16 cellular contexts compared by ENCODE assay signal in the genomic region with DNA sequence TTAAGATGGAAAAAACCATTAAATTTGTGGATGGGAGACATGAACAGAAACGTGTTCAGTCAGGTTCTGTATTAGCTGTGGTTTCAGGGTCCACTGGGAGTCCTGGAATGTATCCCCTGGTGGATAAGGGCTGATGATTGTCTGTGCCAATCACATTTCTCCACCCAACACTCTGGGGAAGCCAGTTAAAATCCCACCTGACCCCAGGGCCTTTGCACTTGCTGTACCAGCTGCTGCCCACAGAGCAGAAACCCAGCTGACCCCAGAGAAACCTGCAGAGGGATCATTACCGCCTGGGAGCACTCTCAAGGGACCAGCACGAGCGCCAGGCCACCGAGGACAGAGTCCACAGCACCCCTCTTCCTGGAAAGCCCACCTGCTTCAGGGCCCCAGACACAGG.
DNase-seq lines count a peak whose midpoint lies in the region; ATAC-seq and TF ChIP-seq lines count a peak whose summit lies in the region.
"Had no signal": no experiment of that assay in that cellular context is flagged by ENCODE, and none has a peak within 500 bp of the region (broad histone marks: within the 10 kb centered on the region; RNA-seq: fewer than 3 reads in every experiment).

No MANE protein-coding gene starts in this region.

- TF ChIP-seq POLR2A in gastroesophageal sphincter (IDR thresholded peaks at IDR 0.05), result no peak

- DNase-seq in RWPE2 (ENCODE audit: low spot score), result peak; percentile 53
- DNase-seq in WTC11 (ENCODE audit: low spot score), result no peak
- DNase-seq in osteoblast (ENCODE audit: insufficient read length, low spot score, missing footprints), result peak; percentile 9
- no peak for DNase-seq in OCI-M2 (lab: John Stamatoyannopoulos, UW; ENCODE audit: unreplicated experiment)
- DNase-seq: ACHN; Caco-2; CD4-positive, alpha-beta T cell; DMS79; GDM1; GOT3; H9; KG1 had no signal

- H3K27ac ChIP-seq in RWPE2 (ENCODE audit: poor library complexity, severe bottlenecking) (no peak overlapping the region), osteoblast (ENCODE audit: low read depth, low read length) (no peak overlapping the region), gastroesophageal sphincter (no peak overlapping the region)
- H3K27ac ChIP-seq: C4-2B had no signal

- POLR2A ChIA-PET in WTC11 (lab: Charles Lee), result no interaction called here

- H2AFZ ChIP-seq in osteoblast (ENCODE audit: low read length), result no peak overlapping the region

- no peaks in the 10 kb centered on the region for H3K4me1 ChIP-seq in RWPE2 (ENCODE audit: insufficient read depth, poor library complexity, severe bottlenecking)
- H3K4me1 ChIP-seq in osteoblast (ENCODE audit: insufficient read depth, low read length), result no peaks in the 10 kb centered on the region
- no peaks in the 10 kb centered on the region for H3K4me1 ChIP-seq in gastroesophageal sphincter

- no peaks in the 10 kb centered on the region for H3K27me3 Mint-ChIP-seq in WTC11 (ENCODE audit: low read depth)
- H3K27me3 Mint-ChIP-seq: CD4-positive, alpha-beta T cell had no signal

- H3K79me2 ChIP-seq in osteoblast (ENCODE audit: insufficient read depth, low read length), result no peaks in the 10 kb centered on the region

- no peak overlapping the region for H3K4me2 ChIP-seq in osteoblast (ENCODE audit: insufficient read depth, low read length)

- ATAC-seq in RWPE2 (ENCODE audit: low read depth) (no peak), WTC11 (no peak), gastroesophageal sphincter (no peak), HG03521 (IDR thresholded peaks at IDR 0.05; ENCODE audit: unreplicated experiment) (no peak)

- peaks cover 24% of the 10 kb centered on the region for H3K9me3 Mint-ChIP-seq in WTC11

- no peak for TF ChIP-seq EP300 in gastroesophageal sphincter (IDR thresholded peaks at IDR 0.05)

- no peaks in the 10 kb centered on the region for H3K9me3 ChIP-seq in RWPE2 (ENCODE audit: severe bottlenecking)
- no peaks in the 10 kb centered on the region for H3K9me3 ChIP-seq in osteoblast (ENCODE audit: low read depth, low read length)
- H3K9me3 ChIP-seq in gastroesophageal sphincter, result no peaks in the 10 kb centered on the region

- no peak overlapping the region for H3K4me3 Mint-ChIP-seq in WTC11
- H3K4me3 Mint-ChIP-seq: CD4-positive, alpha-beta T cell; H9; IgD-negative memory B cell had no signal

- CTCF ChIA-PET in WTC11 (lab: Charles Lee), result no interaction called here

- WGBS in gastroesophageal sphincter (ENCODE audit: low coverage in 1 of 2), 2 donors, result 75 to 78% methylated on average over 1 of the region's 5 CpGs

- H3K36me3 Mint-ChIP-seq in WTC11, result peaks cover 4% of the 10 kb centered on the region

- peaks cover 8% of the 10 kb centered on the region for H3K4me1 Mint-ChIP-seq in WTC11

- no peak overlapping the region for H3K27ac Mint-ChIP-seq in WTC11
- H3K27ac Mint-ChIP-seq: CD4-positive, alpha-beta T cell had no signal

- H3K27me3 ChIP-seq in RWPE2 (ENCODE audit: insufficient read depth, poor library complexity, severe bottlenecking) (peaks cover 4% of the 10 kb centered on the region), osteoblast (ENCODE audit: insufficient read depth, low read length) (peaks cover 7% of the 10 kb centered on the region), gastroesophageal sphincter (peaks cover 19% of the 10 kb centered on the region)

- H3K36me3 ChIP-seq in RWPE2 (ENCODE audit: low read depth) (no peaks in the 10 kb centered on the region), osteoblast (ENCODE audit: insufficient read depth, low read length) (no peaks in the 10 kb centered on the region), gastroesophageal sphincter (no peaks in the 10 kb centered on the region)

- H4K20me1 ChIP-seq in osteoblast (ENCODE audit: insufficient read depth, low read length), result no peaks in the 10 kb centered on the region

- TF ChIP-seq CTCF in RWPE2 (IDR thresholded peaks at IDR 0.05; ENCODE audit: poor library complexity, severe bottlenecking) (no peak), WTC11 (IDR thresholded peaks at IDR 0.05) (no peak), osteoblast (IDR thresholded peaks at IDR 0.05; ENCODE audit: extremely low read depth, low read depth, low read length) (no peak), gastroesophageal sphincter (IDR thresholded peaks at IDR 0.05) (no peak)

- H3K4me3 ChIP-seq in RWPE2 (ENCODE audit: severe bottlenecking), result no peak overlapping the region
- no peak overlapping the region for H3K4me3 ChIP-seq in osteoblast (ENCODE audit: insufficient read depth, low read length)
- no peak overlapping the region for H3K4me3 ChIP-seq in gastroesophageal sphincter

TF ChIP-seq in WTC11, 78 proteins besides CTCF, POLR2A, EP300 and RAD21:
- TF ChIP-seq GTF2I (CRISPR knock-in tag; conservative IDR thresholded peaks at IDR 0.05), result 0 out of 2 replicates have a peak, but pooled peaks have one; percentile 25
- TF ChIP-seq TP53 (CRISPR knock-in tag; IDR thresholded peaks at IDR 0.05), result no peak
- TF ChIP-seq, protein P1, sequence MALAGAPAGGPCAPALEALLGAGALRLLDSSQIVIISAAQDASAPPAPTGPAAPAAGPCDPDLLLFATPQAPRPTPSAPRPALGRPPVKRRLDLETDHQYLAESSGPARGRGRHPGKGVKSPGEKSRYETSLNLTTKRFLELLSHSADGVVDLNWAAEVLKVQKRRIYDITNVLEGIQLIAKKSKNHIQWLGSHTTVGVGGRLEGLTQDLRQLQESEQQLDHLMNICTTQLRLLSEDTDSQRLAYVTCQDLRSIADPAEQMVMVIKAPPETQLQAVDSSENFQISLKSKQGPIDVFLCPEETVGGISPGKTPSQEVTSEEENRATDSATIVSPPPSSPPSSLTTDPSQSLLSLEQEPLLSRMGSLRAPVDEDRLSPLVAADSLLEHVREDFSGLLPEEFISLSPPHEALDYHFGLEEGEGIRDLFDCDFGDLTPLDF (CRISPR knock-in tag; IDR thresholded peaks at IDR 0.05), result no peak
- no peak for TF ChIP-seq ZNF232 (CRISPR knock-in tag; IDR thresholded peaks at IDR 0.05)

Comparison
In these comparisons a context has a peak if more than half of its experiments do, and no peak if none do; other contexts are left out.
1. DNase-seq: peak in RWPE2 (single experiment) and osteoblast (single experiment); none in WTC11 (single experiment) and OCI-M2 (single experiment).